1 cellular context compared by ENCODE assay signal in genomic region chr9:137086531-137087408, GRCh38.
A peak's percentile ranks its signal among the peaks of the same experiment; 100 is the strongest.
TF ChIP-seq lines count a peak whose summit lies in the region.

TSS of gene MAN1B1 (plus strand) at chr9:137086985. CDS start at chr9:137087000, 15 bp downstream.

TF ChIP-seq in GM12878, 131 proteins besides CTCF, POLR2A, EP300 and RAD21 (continued from another document and continues in another):
- TF ChIP-seq EGR1 (IDR thresholded peaks at IDR 0.05; ENCODE audit: borderline replicate concordance in 1 of 2, low read depth in 2 of 2, low read length in 2 of 2) (no peak), IRF4 (IDR thresholded peaks at IDR 0.05; ENCODE audit: low read depth, low read length) (no peak), RBBP5 (conservative IDR thresholded peaks at IDR 0.05) (no peak), ZNF592 (IDR thresholded peaks at IDR 0.05) (no peak), CREB1 (IDR thresholded peaks at IDR 0.05; ENCODE audit: low read depth) (peak; percentile 75; the same call in 1 of the 2 replicates), HDGF (IDR thresholded peaks at IDR 0.05) (peak; percentile 99), ZNF217 (IDR thresholded peaks at IDR 0.05) (no peak), ZNF622 (IDR thresholded peaks at IDR 0.05) (no peak), ZZZ3 (IDR thresholded peaks at IDR 0.05; ENCODE audit: control insufficient read depth, insufficient read length, low read depth) (no peak), FOS (IDR thresholded peaks at IDR 0.05; ENCODE audit: borderline replicate concordance, extremely low read depth, insufficient read length) (no peak), SUZ12 (IDR thresholded peaks at IDR 0.05; ENCODE audit: unreplicated experiment) (no peak), TCF3 (IDR thresholded peaks at IDR 0.05; ENCODE audit: borderline replicate concordance, insufficient read depth, low read depth, low read length) (peak; percentile 46; the same call in 1 of the 2 replicates), ZNF207 (IDR thresholded peaks at IDR 0.05; ENCODE audit: borderline replicate concordance) (no peak; the same call in 1 of the 2 replicates), SP1 (IDR thresholded peaks at IDR 0.05; ENCODE audit: low read depth, low read length) (peak; percentile 47), CEBPB (IDR thresholded peaks at IDR 0.05; ENCODE audit: borderline replicate concordance in 1 of 2, low read depth in 2 of 2, low read length in 2 of 2) (no peak), POU2F2 (IDR thresholded peaks at IDR 0.05; ENCODE audit: borderline replicate concordance, low read depth, low read length) (0 out of 3 replicates have a peak, but pooled peaks have one; percentile 6), CBX3 (IDR thresholded peaks at IDR 0.05; ENCODE audit: borderline replicate concordance, low read depth) (no peak), MXI1 (IDR thresholded peaks at IDR 0.05; ENCODE audit: low read depth, low read length) (peak; percentile 99), POLR2AphosphoS2 (IDR thresholded peaks at IDR 0.05; ENCODE audit: low read depth, low read length) (no peak), CBFB (IDR thresholded peaks at IDR 0.05; ENCODE audit: low read depth) (no peak), RFX5 (IDR thresholded peaks at IDR 0.05; ENCODE audit: low read depth, low read length) (no peak), BRCA1 (IDR thresholded peaks at IDR 0.05; ENCODE audit: low read depth, low read length) (no peak), MEF2A (IDR thresholded peaks at IDR 0.05; ENCODE audit: insufficient read depth, low read depth, low read length) (no peak), ESRRA (IDR thresholded peaks at IDR 0.05; ENCODE audit: low read length) (no peak), STAT3 (IDR thresholded peaks at IDR 0.05; ENCODE audit: low read depth, low read length) (no peak), RAD51 (IDR thresholded peaks at IDR 0.05) (peak; percentile 89), MEF2B (IDR thresholded peaks at IDR 0.05; ENCODE audit: partially characterized antibody, poor library complexity, severe bottlenecking) (peak; percentile 67), CHD4 (IDR thresholded peaks at IDR 0.05) (no peak), IKZF2 (IDR thresholded peaks at IDR 0.05) (no peak), JUNB (IDR thresholded peaks at IDR 0.05) (no peak), SIX5 (IDR thresholded peaks at IDR 0.05; ENCODE audit: low read depth, low read length, severe bottlenecking) (no peak), BACH1 (IDR thresholded peaks at IDR 0.05; ENCODE audit: borderline replicate concordance) (peak; percentile 90), REST (IDR thresholded peaks at IDR 0.05; ENCODE audit: low read depth, low read length) (no peak), PML (IDR thresholded peaks at IDR 0.05; ENCODE audit: low read length) (no peak)
- TF ChIP-seq, protein P1, sequence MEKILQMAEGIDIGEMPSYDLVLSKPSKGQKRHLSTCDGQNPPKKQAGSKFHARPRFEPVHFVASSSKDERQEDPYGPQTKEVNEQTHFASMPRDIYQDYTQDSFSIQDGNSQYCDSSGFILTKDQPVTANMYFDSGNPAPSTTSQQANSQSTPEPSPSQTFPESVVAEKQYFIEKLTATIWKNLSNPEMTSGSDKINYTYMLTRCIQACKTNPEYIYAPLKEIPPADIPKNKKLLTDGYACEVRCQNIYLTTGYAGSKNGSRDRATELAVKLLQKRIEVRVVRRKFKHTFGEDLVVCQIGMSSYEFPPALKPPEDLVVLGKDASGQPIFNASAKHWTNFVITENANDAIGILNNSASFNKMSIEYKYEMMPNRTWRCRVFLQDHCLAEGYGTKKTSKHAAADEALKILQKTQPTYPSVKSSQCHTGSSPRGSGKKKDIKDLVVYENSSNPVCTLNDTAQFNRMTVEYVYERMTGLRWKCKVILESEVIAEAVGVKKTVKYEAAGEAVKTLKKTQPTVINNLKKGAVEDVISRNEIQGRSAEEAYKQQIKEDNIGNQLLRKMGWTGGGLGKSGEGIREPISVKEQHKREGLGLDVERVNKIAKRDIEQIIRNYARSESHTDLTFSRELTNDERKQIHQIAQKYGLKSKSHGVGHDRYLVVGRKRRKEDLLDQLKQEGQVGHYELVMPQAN (conservative IDR thresholded peaks at IDR 0.05), result peak; percentile 87
- TF ChIP-seq, protein P2, sequence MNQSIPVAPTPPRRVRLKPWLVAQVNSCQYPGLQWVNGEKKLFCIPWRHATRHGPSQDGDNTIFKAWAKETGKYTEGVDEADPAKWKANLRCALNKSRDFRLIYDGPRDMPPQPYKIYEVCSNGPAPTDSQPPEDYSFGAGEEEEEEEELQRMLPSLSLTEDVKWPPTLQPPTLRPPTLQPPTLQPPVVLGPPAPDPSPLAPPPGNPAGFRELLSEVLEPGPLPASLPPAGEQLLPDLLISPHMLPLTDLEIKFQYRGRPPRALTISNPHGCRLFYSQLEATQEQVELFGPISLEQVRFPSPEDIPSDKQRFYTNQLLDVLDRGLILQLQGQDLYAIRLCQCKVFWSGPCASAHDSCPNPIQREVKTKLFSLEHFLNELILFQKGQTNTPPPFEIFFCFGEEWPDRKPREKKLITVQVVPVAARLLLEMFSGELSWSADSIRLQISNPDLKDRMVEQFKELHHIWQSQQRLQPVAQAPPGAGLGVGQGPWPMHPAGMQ (IDR thresholded peaks at IDR 0.05; ENCODE audit: borderline replicate concordance), result no peak
- TF ChIP-seq, protein P3, sequence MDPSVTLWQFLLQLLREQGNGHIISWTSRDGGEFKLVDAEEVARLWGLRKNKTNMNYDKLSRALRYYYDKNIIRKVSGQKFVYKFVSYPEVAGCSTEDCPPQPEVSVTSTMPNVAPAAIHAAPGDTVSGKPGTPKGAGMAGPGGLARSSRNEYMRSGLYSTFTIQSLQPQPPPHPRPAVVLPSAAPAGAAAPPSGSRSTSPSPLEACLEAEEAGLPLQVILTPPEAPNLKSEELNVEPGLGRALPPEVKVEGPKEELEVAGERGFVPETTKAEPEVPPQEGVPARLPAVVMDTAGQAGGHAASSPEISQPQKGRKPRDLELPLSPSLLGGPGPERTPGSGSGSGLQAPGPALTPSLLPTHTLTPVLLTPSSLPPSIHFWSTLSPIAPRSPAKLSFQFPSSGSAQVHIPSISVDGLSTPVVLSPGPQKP (IDR thresholded peaks at IDR 0.05; ENCODE audit: low read depth, low read length), result 0 out of 2 replicates have a peak, but pooled peaks have one; percentile 7
- TF ChIP-seq, protein P4, sequence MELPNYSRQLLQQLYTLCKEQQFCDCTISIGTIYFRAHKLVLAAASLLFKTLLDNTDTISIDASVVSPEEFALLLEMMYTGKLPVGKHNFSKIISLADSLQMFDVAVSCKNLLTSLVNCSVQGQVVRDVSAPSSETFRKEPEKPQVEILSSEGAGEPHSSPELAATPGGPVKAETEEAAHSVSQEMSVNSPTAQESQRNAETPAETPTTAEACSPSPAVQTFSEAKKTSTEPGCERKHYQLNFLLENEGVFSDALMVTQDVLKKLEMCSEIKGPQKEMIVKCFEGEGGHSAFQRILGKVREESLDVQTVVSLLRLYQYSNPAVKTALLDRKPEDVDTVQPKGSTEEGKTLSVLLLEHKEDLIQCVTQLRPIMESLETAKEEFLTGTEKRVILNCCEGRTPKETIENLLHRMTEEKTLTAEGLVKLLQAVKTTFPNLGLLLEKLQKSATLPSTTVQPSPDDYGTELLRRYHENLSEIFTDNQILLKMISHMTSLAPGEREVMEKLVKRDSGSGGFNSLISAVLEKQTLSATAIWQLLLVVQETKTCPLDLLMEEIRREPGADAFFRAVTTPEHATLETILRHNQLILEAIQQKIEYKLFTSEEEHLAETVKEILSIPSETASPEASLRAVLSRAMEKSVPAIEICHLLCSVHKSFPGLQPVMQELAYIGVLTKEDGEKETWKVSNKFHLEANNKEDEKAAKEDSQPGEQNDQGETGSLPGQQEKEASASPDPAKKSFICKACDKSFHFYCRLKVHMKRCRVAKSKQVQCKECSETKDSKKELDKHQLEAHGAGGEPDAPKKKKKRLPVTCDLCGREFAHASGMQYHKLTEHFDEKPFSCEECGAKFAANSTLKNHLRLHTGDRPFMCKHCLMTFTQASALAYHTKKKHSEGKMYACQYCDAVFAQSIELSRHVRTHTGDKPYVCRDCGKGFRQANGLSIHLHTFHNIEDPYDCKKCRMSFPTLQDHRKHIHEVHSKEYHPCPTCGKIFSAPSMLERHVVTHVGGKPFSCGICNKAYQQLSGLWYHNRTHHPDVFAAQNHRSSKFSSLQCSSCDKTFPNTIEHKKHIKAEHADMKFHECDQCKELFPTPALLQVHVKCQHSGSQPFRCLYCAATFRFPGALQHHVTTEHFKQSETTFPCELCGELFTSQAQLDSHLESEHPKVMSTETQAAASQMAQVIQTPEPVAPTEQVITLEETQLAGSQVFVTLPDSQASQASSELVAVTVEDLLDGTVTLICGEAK (IDR thresholded peaks at IDR 0.05; ENCODE audit: borderline replicate concordance), result no peak
- TF ChIP-seq, protein P5, sequence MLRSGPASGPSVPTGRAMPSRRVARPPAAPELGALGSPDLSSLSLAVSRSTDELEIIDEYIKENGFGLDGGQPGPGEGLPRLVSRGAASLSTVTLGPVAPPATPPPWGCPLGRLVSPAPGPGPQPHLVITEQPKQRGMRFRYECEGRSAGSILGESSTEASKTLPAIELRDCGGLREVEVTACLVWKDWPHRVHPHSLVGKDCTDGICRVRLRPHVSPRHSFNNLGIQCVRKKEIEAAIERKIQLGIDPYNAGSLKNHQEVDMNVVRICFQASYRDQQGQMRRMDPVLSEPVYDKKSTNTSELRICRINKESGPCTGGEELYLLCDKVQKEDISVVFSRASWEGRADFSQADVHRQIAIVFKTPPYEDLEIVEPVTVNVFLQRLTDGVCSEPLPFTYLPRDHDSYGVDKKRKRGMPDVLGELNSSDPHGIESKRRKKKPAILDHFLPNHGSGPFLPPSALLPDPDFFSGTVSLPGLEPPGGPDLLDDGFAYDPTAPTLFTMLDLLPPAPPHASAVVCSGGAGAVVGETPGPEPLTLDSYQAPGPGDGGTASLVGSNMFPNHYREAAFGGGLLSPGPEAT (IDR thresholded peaks at IDR 0.05; ENCODE audit: low read depth), result no peak
- TF ChIP-seq, protein P6, sequence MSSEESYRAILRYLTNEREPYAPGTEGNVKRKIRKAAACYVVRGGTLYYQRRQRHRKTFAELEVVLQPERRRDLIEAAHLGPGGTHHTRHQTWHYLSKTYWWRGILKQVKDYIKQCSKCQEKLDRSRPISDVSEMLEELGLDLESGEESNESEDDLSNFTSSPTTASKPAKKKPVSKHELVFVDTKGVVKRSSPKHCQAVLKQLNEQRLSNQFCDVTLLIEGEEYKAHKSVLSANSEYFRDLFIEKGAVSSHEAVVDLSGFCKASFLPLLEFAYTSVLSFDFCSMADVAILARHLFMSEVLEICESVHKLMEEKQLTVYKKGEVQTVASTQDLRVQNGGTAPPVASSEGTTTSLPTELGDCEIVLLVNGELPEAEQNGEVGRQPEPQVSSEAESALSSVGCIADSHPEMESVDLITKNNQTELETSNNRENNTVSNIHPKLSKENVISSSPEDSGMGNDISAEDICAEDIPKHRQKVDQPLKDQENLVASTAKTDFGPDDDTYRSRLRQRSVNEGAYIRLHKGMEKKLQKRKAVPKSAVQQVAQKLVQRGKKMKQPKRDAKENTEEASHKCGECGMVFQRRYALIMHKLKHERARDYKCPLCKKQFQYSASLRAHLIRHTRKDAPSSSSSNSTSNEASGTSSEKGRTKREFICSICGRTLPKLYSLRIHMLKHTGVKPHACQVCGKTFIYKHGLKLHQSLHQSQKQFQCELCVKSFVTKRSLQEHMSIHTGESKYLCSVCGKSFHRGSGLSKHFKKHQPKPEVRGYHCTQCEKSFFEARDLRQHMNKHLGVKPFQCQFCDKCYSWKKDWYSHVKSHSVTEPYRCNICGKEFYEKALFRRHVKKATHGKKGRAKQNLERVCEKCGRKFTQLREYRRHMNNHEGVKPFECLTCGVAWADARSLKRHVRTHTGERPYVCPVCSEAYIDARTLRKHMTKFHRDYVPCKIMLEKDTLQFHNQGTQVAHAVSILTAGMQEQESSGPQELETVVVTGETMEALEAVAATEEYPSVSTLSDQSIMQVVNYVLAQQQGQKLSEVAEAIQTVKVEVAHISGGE (CRISPR knock-in tag; IDR thresholded peaks at IDR 0.05), result no peak
